ENCODE assay signal across 20 cellular contexts in the genomic region with DNA sequence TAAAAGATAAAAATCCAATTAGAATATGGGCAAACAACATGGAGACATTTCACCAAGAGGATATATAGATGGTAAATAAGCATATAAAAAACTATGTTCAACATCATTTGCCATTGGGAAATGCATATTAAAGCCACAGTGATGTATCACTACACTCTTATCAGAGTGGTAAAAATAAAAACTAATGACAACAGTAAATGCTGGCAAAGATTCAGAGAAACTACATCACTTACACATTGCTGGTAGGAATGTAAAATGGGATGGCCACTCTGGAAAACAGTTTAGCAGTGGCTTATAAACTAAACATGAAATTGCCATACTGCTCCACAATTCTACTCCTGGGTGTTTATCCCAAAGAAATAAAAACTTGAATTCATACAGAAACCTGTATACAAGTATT. TPM values are rescaled to one million over a fixed set of nuclear protein-coding genes. Genes with fewer than 3 reads are reported as not detected.
DNase-seq lines count a peak whose midpoint lies in the region; ATAC-seq and TF ChIP-seq lines count a peak whose summit lies in the region.
"Had no signal": no experiment of that assay in that cellular context is flagged by ENCODE, and none has a peak within 500 bp of the region (broad histone marks: within the 10 kb centered on the region; RNA-seq: fewer than 3 reads in every experiment).

No MANE protein-coding gene starts in this region.

- no peak overlapping the region for H3K27ac ChIP-seq in IMR-90 (ENCODE audit: insufficient read depth, low read length)
- H3K27ac ChIP-seq in adrenal gland = no peak overlapping the region
- H3K27ac ChIP-seq: HL-60 had no signal

- no peaks in the 10 kb centered on the region for H4K20me1 ChIP-seq in IMR-90 (ENCODE audit: insufficient read depth, low read length)

- CTCF ChIA-PET in IMR-90 (lab: Yijun Ruan, JAX) = interaction anchor here (0.9 kb wide), 1 partner anchor 92 kb away, joined by 4 read pairs; no protein-coding TSS in a partner anchor

- H3K27ac Mint-ChIP-seq in activated T-helper 2 cell treated with anti-CD3 and anti-CD28 coated beads, Interferon-gamma antibody, Interleukin-2, Interleukin-4, amounts not matched to agents 10 μg/mL and 5 μg/mL and 100 μg/mL, durations not matched to agents 14 hours and 24 hours and 36 hours = no peak overlapping the region
- H3K27ac Mint-ChIP-seq: CD4-positive, CD25-positive, alpha-beta regulatory T cell; CD8-positive, alpha-beta memory T cell had no signal

- BruUV-seq in IMR-90 (replicated peaks; lab: Mats Ljungman, UMichigan) = no TSS peak

- H3K14ac ChIP-seq in IMR-90 (replicated peaks; ENCODE audit: low read depth, low read length) = no peak overlapping the region

- intact Hi-C loops in IMR-90 (cut with micrococcal nuclease) (no loop called here), adrenal gland (cut with DNase I) (no loop called here)
- intact Hi-C loops in activated T-helper 2 cell treated with anti-CD3 and anti-CD28 coated beads, Interferon-gamma antibody, Interleukin-2, Interleukin-4, amounts not matched to agents 10 μg/mL and 5 μg/mL and 100 μg/mL, durations not matched to agents 14 hours and 24 hours and 36 hours (cut with micrococcal nuclease) = no loop called here

- no peak overlapping the region for H3K18ac ChIP-seq in IMR-90 (ENCODE audit: low read depth, low read length)

- DNase-seq in EH (ENCODE audit: low read depth) = peak; percentile 29
- peak; percentile 43 for DNase-seq in IMR-90
- peak; percentile 5 for DNase-seq in choroid plexus epithelial cell (ENCODE audit: low read depth)
- DNase-seq in iris pigment epithelial cell (ENCODE audit: low read depth) = peak; percentile 22
- DNase-seq in adrenal gland = no peak
- no peak for DNase-seq in activated CD4-positive, alpha-beta T cell treated with anti-CD3 and anti-CD28 coated beads, Interleukin-2, amount 50 U/mL, for 4 hours
- DNase-seq in activated T-helper 2 cell treated with anti-CD3 and anti-CD28 coated beads, Interferon-gamma antibody, Interleukin-2, Interleukin-4, amounts not matched to agents 10 μg/mL and 5 μg/mL and 100 μg/mL, durations not matched to agents 14 hours and 24 hours and 36 hours (ENCODE audit: low spot score) = no peak
- DNase-seq: BE2C; C1 segment of cervical spinal cord; CD4-positive, CD25-positive, alpha-beta regulatory T cell; CD8-positive, alpha-beta memory T cell; COR-L47; DMS 273 treated with DMSO at 0.1 percent for 48 hours; DMS53; DND-41; GOT3; H7 had no signal

- peak; percentile 55 for ATAC-seq in IMR-90 (ENCODE audit: low read depth)
- ATAC-seq: HCT116, K562 had no signal

- TF ChIP-seq POLR2A in IMR-90 (IDR thresholded peaks at IDR 0.05; ENCODE audit: low read depth, low read length) (no peak), adrenal gland (IDR thresholded peaks at IDR 0.05) (no peak)

- H3K36me3 Mint-ChIP-seq in activated T-helper 2 cell treated with anti-CD3 and anti-CD28 coated beads, Interferon-gamma antibody, Interleukin-2, Interleukin-4, amounts not matched to agents 10 μg/mL and 5 μg/mL and 100 μg/mL, durations not matched to agents 14 hours and 24 hours and 36 hours (ENCODE audit: low read depth) = no peaks in the 10 kb centered on the region
- H3K36me3 Mint-ChIP-seq: CD4-positive, CD25-positive, alpha-beta regulatory T cell had no signal

- H3K4me3 Mint-ChIP-seq in activated T-helper 2 cell treated with anti-CD3 and anti-CD28 coated beads, Interferon-gamma antibody, Interleukin-2, Interleukin-4, amounts not matched to agents 10 μg/mL and 5 μg/mL and 100 μg/mL, durations not matched to agents 14 hours and 24 hours and 36 hours (ENCODE audit: low read depth) = no peak overlapping the region
- H3K4me3 Mint-ChIP-seq: CD4-positive, CD25-positive, alpha-beta regulatory T cell; CD8-positive, alpha-beta memory T cell had no signal

- H3K9ac ChIP-seq in IMR-90 (ENCODE audit: low read depth, low read length) = no peak overlapping the region

- H2BK15ac ChIP-seq in IMR-90 (ENCODE audit: low read depth, low read length) = no peak overlapping the region

- H3K9me1 ChIP-seq in IMR-90 (ENCODE audit: insufficient read depth, low read length) = peaks cover 4% of the 10 kb centered on the region

- H2AK5ac ChIP-seq in IMR-90 (ENCODE audit: low read depth, low read length) = no peak overlapping the region

- H3K9me3 ChIP-seq in IMR-90 (ENCODE audit: control insufficient read depth, insufficient read depth, low read length) (no peaks in the 10 kb centered on the region), adrenal gland (replicated peaks in 1 of 3) (no peaks in the 10 kb centered on the region)
- H3K9me3 ChIP-seq: BE2C had no signal

- no peak overlapping the region for H4K91ac ChIP-seq in IMR-90 (ENCODE audit: insufficient read depth, low read depth, low read length)

- H4K5ac ChIP-seq in IMR-90 (ENCODE audit: low read depth, low read length) = no peak overlapping the region

- dilution Hi-C loops in IMR-90 (cut with HindIII; ENCODE audit: low sequenced_read_pairs, unreplicated experiment) = no loop called here

- H3K36me3 ChIP-seq in IMR-90 (ENCODE audit: control insufficient read depth, insufficient read depth, low read length) = no peaks in the 10 kb centered on the region
- no peaks in the 10 kb centered on the region for H3K36me3 ChIP-seq in adrenal gland (replicated peaks in 1 of 2)
- H3K36me3 ChIP-seq: BE2C had no signal

- no peak overlapping the region for H2BK120ac ChIP-seq in IMR-90 (ENCODE audit: low read depth, low read length)

- TF ChIP-seq RAD21 in IMR-90 (IDR thresholded peaks at IDR 0.05; ENCODE audit: low read length) = no peak

- H3K4me3 ChIP-seq in IMR-90 (ENCODE audit: insufficient read depth, low read depth, low read length) (no peak overlapping the region), choroid plexus epithelial cell (ENCODE audit: low read depth, low read length) (no peak overlapping the region), adrenal gland (no peak overlapping the region)
- H3K4me3 ChIP-seq: K562 had no signal

- peaks cover 11% of the 10 kb centered on the region for H3K27me3 Mint-ChIP-seq in activated T-helper 2 cell treated with anti-CD3 and anti-CD28 coated beads, Interferon-gamma antibody, Interleukin-2, Interleukin-4, amounts not matched to agents 10 μg/mL and 5 μg/mL and 100 μg/mL, durations not matched to agents 14 hours and 24 hours and 36 hours (ENCODE audit: low read depth)
- H3K27me3 Mint-ChIP-seq: CD4-positive, CD25-positive, alpha-beta regulatory T cell had no signal

- H2BK5ac ChIP-seq in IMR-90 (ENCODE audit: low read depth, low read length, poor library complexity, severe bottlenecking) = no peak overlapping the region

- H3K79me1 ChIP-seq in IMR-90 (ENCODE audit: low read depth in 1 of 2, low read length in 2 of 2) = no peaks in the 10 kb centered on the region

- no peak overlapping the region for H2AFZ ChIP-seq in IMR-90 (replicated peaks; ENCODE audit: low read length, poor library complexity)

- no peaks in the 10 kb centered on the region for H3K4me1 Mint-ChIP-seq in activated T-helper 2 cell treated with anti-CD3 and anti-CD28 coated beads, Interferon-gamma antibody, Interleukin-2, Interleukin-4, amounts not matched to agents 10 μg/mL and 5 μg/mL and 100 μg/mL, durations not matched to agents 14 hours and 24 hours and 36 hours (ENCODE audit: low read depth)
- H3K4me1 Mint-ChIP-seq: CD4-positive, CD25-positive, alpha-beta regulatory T cell; CD8-positive, alpha-beta memory T cell had no signal

- no peak overlapping the region for H3K23ac ChIP-seq in IMR-90 (ENCODE audit: low read depth, low read length)

- in situ Hi-C loops in IMR-90 (cut with MboI; ENCODE audit: low sequenced_read_pairs) = loop anchor here (25.0 kb wide), 1 partner anchor 467 kb away; no protein-coding TSS in a partner anchor

- H4K8ac ChIP-seq in IMR-90 (ENCODE audit: low read depth in 2 of 2, low read length in 2 of 2) = no peak overlapping the region

- H3K4ac ChIP-seq in IMR-90 (ENCODE audit: low read depth, low read length) = no peak overlapping the region

- H3K4me2 ChIP-seq in IMR-90 (ENCODE audit: low read depth, low read length) = no peak overlapping the region

- TF ChIP-seq CTCF in IMR-90 (conservative IDR thresholded peaks at IDR 0.05; ENCODE audit: low read depth, low read length) = no peak
- no peak for TF ChIP-seq CTCF in choroid plexus epithelial cell (conservative IDR thresholded peaks at IDR 0.05; ENCODE audit: low read depth, low read length)
- no peak for TF ChIP-seq CTCF in adrenal gland (IDR thresholded peaks at IDR 0.05)

- H3K27me3 ChIP-seq in IMR-90 (ENCODE audit: control insufficient read depth, insufficient read depth, low read length) = no peaks in the 10 kb centered on the region
- H3K27me3 ChIP-seq in adrenal gland = no peaks in the 10 kb centered on the region
- H3K27me3 ChIP-seq: BE2C had no signal

- peaks cover 3% of the 10 kb centered on the region for H3K4me1 ChIP-seq in IMR-90 (ENCODE audit: control insufficient read depth, insufficient read depth, low read length)
- H3K4me1 ChIP-seq in adrenal gland (replicated peaks in 1 of 2) = no peaks in the 10 kb centered on the region
- H3K4me1 ChIP-seq: BE2C had no signal

- no peak overlapping the region for H3K56ac ChIP-seq in IMR-90 (ENCODE audit: extremely low read depth, insufficient read depth, low read length)

- H3K9me3 Mint-ChIP-seq in activated T-helper 2 cell treated with anti-CD3 and anti-CD28 coated beads, Interferon-gamma antibody, Interleukin-2, Interleukin-4, amounts not matched to agents 10 μg/mL and 5 μg/mL and 100 μg/mL, durations not matched to agents 14 hours and 24 hours and 36 hours = no peaks in the 10 kb centered on the region
- H3K9me3 Mint-ChIP-seq: CD4-positive, CD25-positive, alpha-beta regulatory T cell; CD8-positive, alpha-beta memory T cell had no signal

- no peak overlapping the region for H2AK9ac ChIP-seq in IMR-90 (replicated peaks; ENCODE audit: low read depth, low read length, poor library complexity)

- POLR2A ChIA-PET in IMR-90 (lab: Charles Lee; ENCODE audit: unreplicated experiment) = no interaction called here

- no peak overlapping the region for H2BK20ac ChIP-seq in IMR-90 (ENCODE audit: low read depth, low read length)

TF ChIP-seq in IMR-90, 13 proteins besides CTCF, POLR2A, EP300 and RAD21 (continues in another document):
- TF ChIP-seq RCOR1 (IDR thresholded peaks at IDR 0.05; ENCODE audit: insufficient replicate concordance, low read length) = no peak
- TF ChIP-seq NFE2L2 (IDR thresholded peaks at IDR 0.05; ENCODE audit: low read depth, low read length) = no peak

RNA-seq across cellular contexts. Expression of a gene that starts 59.2 kb away (rescaled TPM):
- total RNA-seq in IMR-90 (2012; rRNA removed) (7.5 and 14.4 TPM in 2 replicates), adrenal gland (10 to 100 TPM; 11.9 to 24.1 (median 15.7) TPM)
- polyA plus RNA-seq in IMR-90 (2012; rRNA removed) (7.2 and 10.0 TPM in 2 replicates), adrenal gland (10 to 100 TPM in 1 of 3 donors, 1 to 10 TPM in 2; 7.7 to 19.5 (median 7.7) TPM)
- polyA plus RNA-seq in IMR-90 (2012; cell fraction: cytosol; rRNA removed) = 1.8 and 2.0 TPM in 2 replicates
- polyA plus RNA-seq in IMR-90 (2012; cell fraction: nucleus; rRNA removed; ENCODE audit: low replicate concordance) = 2.0 and 21.2 TPM in 2 replicates
- 7.5 and 7.9 TPM in 2 replicates for total RNA-seq in activated T-helper 2 cell treated with anti-CD3 and anti-CD28 coated beads, Interferon-gamma antibody, Interleukin-2, Interleukin-4, amounts not matched to agents 10 μg/mL and 5 μg/mL and 100 μg/mL, durations not matched to agents 14 hours and 24 hours and 36 hours

Comparison
In these comparisons a context has a peak if more than half of its experiments do, and no peak if none do; other contexts are left out.
1. DNase-seq: peak in EH (single experiment), IMR-90 (single experiment), choroid plexus epithelial cell (single experiment) and iris pigment epithelial cell (single experiment); none in adrenal gland (0 of 7), activated CD4-positive, alpha-beta T cell treated with anti-CD3 and anti-CD28 coated beads, Interleukin-2, amount 50 U/mL, for 4 hours (0 of 2) and activated T-helper 2 cell treated with anti-CD3 and anti-CD28 coated beads, Interferon-gamma antibody, Interleukin-2, Interleukin-4, amounts not matched to agents 10 μg/mL and 5 μg/mL and 100 μg/mL, durations not matched to agents 14 hours and 24 hours and 36 hours (single experiment).